Comparison of ENCODE assay signal across 26 cellular contexts in genomic region chr1:65955071-65955470, GRCh38.
DNase-seq lines count a peak whose midpoint lies in the region; TF ChIP-seq lines count a peak whose summit lies in the region.
"Had no signal": no experiment of that assay in that cellular context is flagged by ENCODE, and none has a peak within 500 bp of the region (broad histone marks: within the 10 kb centered on the region; RNA-seq: fewer than 3 reads in every experiment).

No MANE protein-coding gene starts in this region.

- in situ Hi-C loops in GM23248 (cut with MboI) = loop anchor here (25.0 kb wide), 1 partner anchor 782 kb away; no protein-coding TSS in a partner anchor

- H3K4me1 Mint-ChIP-seq in activated T-helper 1 cell treated with anti-CD3 and anti-CD28 coated beads, Interleukin-12 subunit alpha, Interleukin-12 subunit beta, Interleukin-2, Interleukin-4 antibody, amounts not matched to agents 30 ng/mL and 10 ng/mL and 1 ng/mL, durations not matched to agents 14 hours and 24 hours and 36 hours (ENCODE audit: low read depth) = peaks cover 19% of the 10 kb centered on the region

- TF ChIP-seq CTCF in osteoblast (IDR thresholded peaks at IDR 0.05; ENCODE audit: extremely low read depth, low read depth, low read length) = no peak

- no peak overlapping the region for H3K4me3 Mint-ChIP-seq in activated T-helper 1 cell treated with anti-CD3 and anti-CD28 coated beads, Interleukin-12 subunit alpha, Interleukin-12 subunit beta, Interleukin-2, Interleukin-4 antibody, amounts not matched to agents 30 ng/mL and 10 ng/mL and 1 ng/mL, durations not matched to agents 14 hours and 24 hours and 36 hours
- H3K4me3 Mint-ChIP-seq: activated T-cell treated with anti-CD3 and anti-CD28 coated beads, Interleukin-2, amount 50 U/mL, for 4 hours; brain; nephron had no signal

- H3K4me1 ChIP-seq in osteoblast (ENCODE audit: insufficient read depth, low read length) (peaks cover 21% of the 10 kb centered on the region), GM23248 (ENCODE audit: insufficient read depth) (peaks cover 13% of the 10 kb centered on the region)
- H3K4me1 ChIP-seq: adrenal gland, SJCRH30 had no signal

- 66 to 70% methylated on average over 3 of the region's 3 CpGs for WGBS in GM23248 (ENCODE audit: low coverage in 1 of 2, low lambda C conversion rate in 2 of 2, missing lambda C conversion rate in 2 of 2), 2 experiments

- no peaks in the 10 kb centered on the region for H3K36me3 Mint-ChIP-seq in activated T-helper 1 cell treated with anti-CD3 and anti-CD28 coated beads, Interleukin-12 subunit alpha, Interleukin-12 subunit beta, Interleukin-2, Interleukin-4 antibody, amounts not matched to agents 30 ng/mL and 10 ng/mL and 1 ng/mL, durations not matched to agents 14 hours and 24 hours and 36 hours (ENCODE audit: low read depth)
- H3K36me3 Mint-ChIP-seq: brain had no signal

- H3K27ac ChIP-seq in osteoblast (ENCODE audit: low read depth, low read length) (no peak overlapping the region), GM23248 (no peak overlapping the region)
- H3K27ac ChIP-seq: adrenal gland, SJCRH30, upper lobe of left lung had no signal

- no peaks in the 10 kb centered on the region for H3F3A ChIP-seq in GM23248 (ENCODE audit: insufficient read depth)

- H3K36me3 ChIP-seq in osteoblast (ENCODE audit: insufficient read depth, low read length) = no peaks in the 10 kb centered on the region
- H3K36me3 ChIP-seq in GM23248 (ENCODE audit: low read depth) = no peaks in the 10 kb centered on the region
- H3K36me3 ChIP-seq: adrenal gland, SJCRH30, upper lobe of left lung had no signal

- H3K27me3 ChIP-seq in osteoblast (ENCODE audit: insufficient read depth, low read length) (no peaks in the 10 kb centered on the region), GM23248 (replicated peaks; ENCODE audit: insufficient read depth) (no peaks in the 10 kb centered on the region)
- H3K27me3 ChIP-seq: adrenal gland, SJCRH30, upper lobe of left lung had no signal

- no peak overlapping the region for H3K9ac ChIP-seq in GM23248

- H3K4me2 ChIP-seq in osteoblast (ENCODE audit: insufficient read depth, low read length) (no peak overlapping the region), GM23248 (ENCODE audit: unreplicated experiment) (no peak overlapping the region)

- no peaks in the 10 kb centered on the region for H3K79me2 ChIP-seq in osteoblast (ENCODE audit: insufficient read depth, low read length)
- no peaks in the 10 kb centered on the region for H3K79me2 ChIP-seq in GM23248 (ENCODE audit: insufficient read depth)

- no peak overlapping the region for H3K27ac Mint-ChIP-seq in activated T-helper 1 cell treated with anti-CD3 and anti-CD28 coated beads, Interleukin-12 subunit alpha, Interleukin-12 subunit beta, Interleukin-2, Interleukin-4 antibody, amounts not matched to agents 30 ng/mL and 10 ng/mL and 1 ng/mL, durations not matched to agents 14 hours and 24 hours and 36 hours
- H3K27ac Mint-ChIP-seq: nephron had no signal

- no peaks in the 10 kb centered on the region for H3K9me2 ChIP-seq in GM23248 (ENCODE audit: insufficient read depth)

- no peaks in the 10 kb centered on the region for H4K20me1 ChIP-seq in osteoblast (ENCODE audit: insufficient read depth, low read length)
- no peaks in the 10 kb centered on the region for H4K20me1 ChIP-seq in GM23248 (ENCODE audit: insufficient read depth)

- H3K4me3 ChIP-seq in osteoblast (ENCODE audit: insufficient read depth, low read length) (no peak overlapping the region), GM23248 (no peak overlapping the region)
- H3K4me3 ChIP-seq: adrenal gland, SJCRH30, upper lobe of left lung had no signal

- H2AFZ ChIP-seq in osteoblast (ENCODE audit: low read length) = peak overlapping the region; percentile 17
- H2AFZ ChIP-seq in GM23248 = no peak overlapping the region

- DNase-seq in COLO829 (ENCODE audit: low spot score) (peak; percentile 65), NCI-H526 (lab: John Stamatoyannopoulos, UW) (peak; percentile 80 to 82), foreskin melanocyte (peak; percentile 78), osteoblast (ENCODE audit: insufficient read length, low spot score, missing footprints) (no peak), NCI-H2171 (lab: John Stamatoyannopoulos, UW) (no peak), NCI-H82 treated with DMSO at 0.1 percent for 48 hours (lab: John Stamatoyannopoulos, UW; ENCODE audit: unreplicated experiment) (no peak), GM23248 (no peak)
- no peak for DNase-seq in activated T-helper 1 cell treated with anti-CD3 and anti-CD28 coated beads, Interleukin-12 subunit alpha, Interleukin-12 subunit beta, Interleukin-2, Interleukin-4 antibody, amounts not matched to agents 30 ng/mL and 10 ng/mL and 1 ng/mL, durations not matched to agents 14 hours and 24 hours and 36 hours (ENCODE audit: low spot score)
- DNase-seq: activated CD4-positive, alpha-beta T cell treated with anti-CD3 and anti-CD28 coated beads for 48 hours; activated naive CD4-positive, alpha-beta T cell; activated T-cell treated with anti-CD3 and anti-CD28 coated beads, Interleukin-2, amount 50 U/mL, for 4 hours; adrenal gland; AML-193; DND-41; effector CD4-positive, alpha-beta T cell; erythroblast; Kasumi-1; NCI-H1048; NCI-H2029; NCI-H446; stimulated activated CD8-positive, alpha-beta memory T cell treated with anti-CD3 and anti-CD28 coated beads, Interleukin-4, amount 100 ng/mL, for 48 hours; T-helper 2 cell; upper lobe of left lung had no signal

- no peaks in the 10 kb centered on the region for H3K9me3 Mint-ChIP-seq in activated T-helper 1 cell treated with anti-CD3 and anti-CD28 coated beads, Interleukin-12 subunit alpha, Interleukin-12 subunit beta, Interleukin-2, Interleukin-4 antibody, amounts not matched to agents 30 ng/mL and 10 ng/mL and 1 ng/mL, durations not matched to agents 14 hours and 24 hours and 36 hours
- H3K9me3 Mint-ChIP-seq: activated T-cell treated with anti-CD3 and anti-CD28 coated beads, Interleukin-2, amount 50 U/mL, for 4 hours; brain; nephron had no signal

- intact Hi-C loops in activated T-helper 1 cell treated with anti-CD3 and anti-CD28 coated beads, Interleukin-12 subunit alpha, Interleukin-12 subunit beta, Interleukin-2, Interleukin-4 antibody, amounts not matched to agents 30 ng/mL and 10 ng/mL and 1 ng/mL, durations not matched to agents 14 hours and 24 hours and 36 hours (cut with micrococcal nuclease) = loop anchor here (5.0 kb wide), 2 partner anchors 143 to 238 kb away; no protein-coding TSS in a partner anchor

- H3K9me3 ChIP-seq in osteoblast (ENCODE audit: low read depth, low read length) = no peaks in the 10 kb centered on the region
- H3K9me3 ChIP-seq in GM23248 (ENCODE audit: low read depth) = no peaks in the 10 kb centered on the region
- H3K9me3 ChIP-seq: adrenal gland, SJCRH30, upper lobe of left lung had no signal

- peaks cover 2% of the 10 kb centered on the region for H3K27me3 Mint-ChIP-seq in activated T-helper 1 cell treated with anti-CD3 and anti-CD28 coated beads, Interleukin-12 subunit alpha, Interleukin-12 subunit beta, Interleukin-2, Interleukin-4 antibody, amounts not matched to agents 30 ng/mL and 10 ng/mL and 1 ng/mL, durations not matched to agents 14 hours and 24 hours and 36 hours (ENCODE audit: insufficient read depth)
- H3K27me3 Mint-ChIP-seq: brain had no signal

Comparison
In these comparisons a context has a peak if more than half of its experiments do, and no peak if none do; other contexts are left out.
1. DNase-seq: peak in COLO829 (single experiment), NCI-H526 (2 of 2) and foreskin melanocyte (single experiment); none in osteoblast (single experiment), NCI-H2171 (single experiment), NCI-H82 treated with DMSO at 0.1 percent for 48 hours (single experiment), activated T-helper 1 cell treated with anti-CD3 and anti-CD28 coated beads, Interleukin-12 subunit alpha, Interleukin-12 subunit beta, Interleukin-2, Interleukin-4 antibody, amounts not matched to agents 30 ng/mL and 10 ng/mL and 1 ng/mL, durations not matched to agents 14 hours and 24 hours and 36 hours (single experiment) and GM23248 (single experiment).